Comparison of ENCODE assay signal across 8 cellular contexts in the genomic region with DNA sequence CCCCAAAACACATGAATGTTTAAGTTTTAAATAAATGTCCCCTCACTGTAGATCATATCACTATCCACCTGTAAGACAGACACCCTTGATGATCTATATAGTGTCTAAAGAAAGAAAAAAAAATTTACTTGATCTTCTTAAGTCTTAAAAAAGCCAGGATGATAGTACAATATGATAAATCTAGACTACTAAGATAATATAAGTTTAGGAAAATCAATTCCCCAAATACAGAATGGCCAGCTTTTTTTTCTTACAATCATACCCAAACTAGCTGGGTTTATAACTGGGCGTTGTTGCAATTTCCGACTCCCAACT. TPM values are rescaled to one million over a fixed set of nuclear protein-coding genes. Genes with fewer than 3 reads are reported as not detected.
A peak's percentile ranks its signal among the peaks of the same experiment; 100 is the strongest.
DNase-seq lines count a peak whose midpoint lies in the region; ATAC-seq, FAIRE-seq and TF ChIP-seq lines count a peak whose summit lies in the region.

No MANE protein-coding gene starts in this region.

- no peaks in the 10 kb centered on the region for H3K9me3 Mint-ChIP-seq in activated CD8-positive, alpha-beta T cell treated with anti-CD3 and anti-CD28 coated beads for 36 hours
- no peaks in the 10 kb centered on the region for H3K9me3 Mint-ChIP-seq in stimulated activated memory B cell treated with anti-CD40 and anti-IgM and Interleukin-4, amounts not matched to agents 10 μg/mL and 1 μg/mL and 100 μg/mL, for 72 hours

- H3K4me3 Mint-ChIP-seq in activated CD8-positive, alpha-beta T cell treated with anti-CD3 and anti-CD28 coated beads for 36 hours, result peak overlapping the region; percentile 90
- H3K4me3 Mint-ChIP-seq in stimulated activated memory B cell treated with anti-CD40 and anti-IgM and Interleukin-4, amounts not matched to agents 10 μg/mL and 1 μg/mL and 100 μg/mL, for 72 hours, result peak overlapping the region; percentile 82

- H2AFZ ChIP-seq in HCT116 (ENCODE audit: low read depth, low read length, poor library complexity, severe bottlenecking) (no peak overlapping the region), hepatocyte (no peak overlapping the region)

- H3K4me1 ChIP-seq in HCT116 (ENCODE audit: control insufficient read depth in 1 of 2, insufficient read depth in 2 of 2, low read length in 2 of 2) (peaks cover 17 to 25% of the 10 kb centered on the region in 2 experiments), hepatocyte (ENCODE audit: insufficient read depth) (peaks cover 33% of the 10 kb centered on the region), testis (peaks cover 4% of the 10 kb centered on the region)

- H3K27me3 ChIP-seq in HCT116 (ENCODE audit: insufficient read depth, low read length) (no peaks in the 10 kb centered on the region), hepatocyte (no peaks in the 10 kb centered on the region), testis (no peaks in the 10 kb centered on the region)

- no peak for TF ChIP-seq RAD21 in HCT116 (IDR thresholded peaks at IDR 0.05; ENCODE audit: low read depth)

- no peak for DNase-seq in HCT116 (ENCODE audit: low read depth, low spot score)
- DNase-seq in activated CD8-positive, alpha-beta T cell treated with anti-CD3 and anti-CD28 coated beads for 36 hours, result peak; percentile 32
- DNase-seq in hepatocyte (ENCODE audit: low spot score), result no peak
- DNase-seq in testis, result no peak
- DNase-seq in urothelium cell line (ENCODE audit: low spot score), result no peak
- no peak for DNase-seq in RKO (ENCODE audit: low spot score)
- no peak for DNase-seq in head of caudate nucleus

- peaks cover 51 to 61% of the 10 kb centered on the region in 2 experiments for H3K36me3 ChIP-seq in HCT116 (ENCODE audit: control insufficient read depth in 1 of 2, insufficient read depth in 2 of 2, low read length in 2 of 2)
- H3K36me3 ChIP-seq in hepatocyte (replicated peaks; ENCODE audit: insufficient read depth, low read depth), result peaks cover 3% of the 10 kb centered on the region
- H3K36me3 ChIP-seq in testis (ENCODE audit: low read depth, missing control alignments), result no peaks in the 10 kb centered on the region

- CTCF ChIA-PET in HCT116 (lab: Charles Lee), result interaction anchor here (1.0 to 2.0 kb wide), 6 partner anchors 12 to 361 kb away, joined by 3 to 24 read pairs (median 6); no protein-coding TSS in a partner anchor
- CTCF ChIA-PET in activated CD8-positive, alpha-beta T cell treated with anti-CD3 and anti-CD28 coated beads for 36 hours (lab: Charles Lee), result interaction anchor here (0.7 to 6.4 kb wide), 16 partner anchors 9 to 620 kb away, joined by 3 to 65 read pairs (median 3); no protein-coding TSS in a partner anchor

- H3K9ac ChIP-seq in HCT116 (ENCODE audit: low read length), result no peak overlapping the region

- H3K27me3 Mint-ChIP-seq in activated CD8-positive, alpha-beta T cell treated with anti-CD3 and anti-CD28 coated beads for 36 hours, result no peaks in the 10 kb centered on the region
- H3K27me3 Mint-ChIP-seq in stimulated activated memory B cell treated with anti-CD40 and anti-IgM and Interleukin-4, amounts not matched to agents 10 μg/mL and 1 μg/mL and 100 μg/mL, for 72 hours, result no peaks in the 10 kb centered on the region

- H3K4me3 ChIP-seq in HCT116 (replicated peaks in 1 of 2; ENCODE audit: low read depth in 1 of 2, low read length in 2 of 2), result no peak overlapping the region
- H3K4me3 ChIP-seq in hepatocyte, result no peak overlapping the region
- no peak overlapping the region for H3K4me3 ChIP-seq in testis

- FAIRE-seq in urothelium cell line (lab: Jason Lieb, UNC), result no peak

- peaks cover 77% of the 10 kb centered on the region for H3K4me1 Mint-ChIP-seq in activated CD8-positive, alpha-beta T cell treated with anti-CD3 and anti-CD28 coated beads for 36 hours (ENCODE audit: low read depth)
- H3K4me1 Mint-ChIP-seq in stimulated activated memory B cell treated with anti-CD40 and anti-IgM and Interleukin-4, amounts not matched to agents 10 μg/mL and 1 μg/mL and 100 μg/mL, for 72 hours, result peaks cover 79% of the 10 kb centered on the region

- TF ChIP-seq POLR2A in HCT116 (IDR thresholded peaks at IDR 0.05; ENCODE audit: borderline replicate concordance, extremely low read depth, insufficient read depth, insufficient read length) (no peak), testis (IDR thresholded peaks at IDR 0.05) (no peak)

- intact Hi-C loops in HCT116 (cut with micrococcal nuclease), result loop anchor here (1.0 to 5.0 kb wide), 4 partner anchors 290 to 618 kb away; no protein-coding TSS in a partner anchor
- intact Hi-C loops in activated CD8-positive, alpha-beta T cell treated with anti-CD3 and anti-CD28 coated beads for 36 hours (cut with micrococcal nuclease), result loop anchor here (1.0 to 5.0 kb wide), 4 partner anchors 78 to 368 kb away; no protein-coding TSS in a partner anchor
- intact Hi-C loops in testis (cut with DNase I; ENCODE audit: low total_unique reads), result loop anchor here (5.0 kb wide), 1 partner anchor 338 kb away; no protein-coding TSS in a partner anchor
- intact Hi-C loops in head of caudate nucleus (cut with DNase I), result loop anchor here (5.0 kb wide), 3 partner anchors 338 to 618 kb away; no protein-coding TSS in a partner anchor

- H3K9me2 ChIP-seq in HCT116 (ENCODE audit: insufficient read depth), result no peaks in the 10 kb centered on the region
- no peaks in the 10 kb centered on the region for H3K9me2 ChIP-seq in hepatocyte (replicated peaks; ENCODE audit: insufficient read depth)

- H4K20me1 ChIP-seq in HCT116 (ENCODE audit: insufficient read depth), result no peaks in the 10 kb centered on the region
- peaks cover 4% of the 10 kb centered on the region for H4K20me1 ChIP-seq in hepatocyte (ENCODE audit: insufficient read depth, poor library complexity, severe bottlenecking)

- POLR2A ChIA-PET in HCT116 (lab: Charles Lee), result interaction anchor here (0.6 to 0.8 kb wide), 2 partner anchors 44 to 246 kb away, joined by 3 read pairs; no protein-coding TSS in a partner anchor
- POLR2A ChIA-PET in activated CD8-positive, alpha-beta T cell treated with anti-CD3 and anti-CD28 coated beads for 36 hours (lab: Charles Lee), result interaction anchor here (0.9 to 1.9 kb wide), 8 partner anchors 12 to 371 kb away, joined by 3 to 6 read pairs (median 3); a partner anchor contains a TSS

- H3K27ac ChIP-seq in HCT116 (ENCODE audit: low read depth, low read length) (peak overlapping the region; percentile 47; the same call in 1 of the 2 replicates), hepatocyte (peak overlapping the region; percentile 64), testis (peak overlapping the region in 1 of 2 donors; percentile 17)

- TF ChIP-seq CTCF in HCT116 (IDR thresholded peaks at IDR 0.05 in 2 of 3, conservative IDR thresholded peaks at IDR 0.05 in 1 of 3; ENCODE audit: borderline replicate concordance in 1 of 3, insufficient read depth in 1 of 3, low read depth in 2 of 3, low read length in 2 of 3) (no peak), hepatocyte (IDR thresholded peaks at IDR 0.05; ENCODE audit: poor library complexity) (no peak), testis (IDR thresholded peaks at IDR 0.05) (no peak)
- TF ChIP-seq CTCF in activated CD8-positive, alpha-beta T cell treated with anti-CD3 and anti-CD28 coated beads for 36 hours (IDR thresholded peaks at IDR 0.05), result no peak

- RAD21 ChIA-PET in HCT116 (lab: Charles Lee; ENCODE audit: low non-redundant PET in 1 of 2, low total read pairs in 2 of 2, uncharacterized antibody in 2 of 2, unreplicated experiment in 2 of 2), result interaction anchor here in 1 of 2 experiments (0.6 kb wide), 1 partner anchor 336 kb away, joined by 5 read pairs; no protein-coding TSS in a partner anchor

- ATAC-seq in HCT116, result no peak; the same call in none of the 2 replicates
- ATAC-seq in activated CD8-positive, alpha-beta T cell treated with anti-CD3 and anti-CD28 coated beads for 36 hours, result peak; percentile 6
- ATAC-seq in stimulated activated memory B cell treated with anti-CD40 and anti-IgM and Interleukin-4, amounts not matched to agents 10 μg/mL and 1 μg/mL and 100 μg/mL, for 72 hours, result no peak

- H3K79me2 ChIP-seq in HCT116 (ENCODE audit: insufficient read depth, low read length) (peaks cover 98% of the 10 kb centered on the region), hepatocyte (peaks cover 95% of the 10 kb centered on the region)

- H3K4me2 ChIP-seq in HCT116 (ENCODE audit: low read length) (peak overlapping the region; percentile 32), hepatocyte (peak overlapping the region; percentile 60)

- no peaks in the 10 kb centered on the region for H3K9me3 ChIP-seq in HCT116 (ENCODE audit: control insufficient read depth in 1 of 2, insufficient read depth in 1 of 2, low read depth in 1 of 2, low read length in 2 of 2)
- H3K9me3 ChIP-seq in hepatocyte (ENCODE audit: low read depth), result no peaks in the 10 kb centered on the region
- no peaks in the 10 kb centered on the region for H3K9me3 ChIP-seq in testis

- H3K36me3 Mint-ChIP-seq in activated CD8-positive, alpha-beta T cell treated with anti-CD3 and anti-CD28 coated beads for 36 hours (ENCODE audit: low read depth), result peaks cover 83% of the 10 kb centered on the region
- peaks cover 72% of the 10 kb centered on the region for H3K36me3 Mint-ChIP-seq in stimulated activated memory B cell treated with anti-CD40 and anti-IgM and Interleukin-4, amounts not matched to agents 10 μg/mL and 1 μg/mL and 100 μg/mL, for 72 hours

- peak overlapping the region; percentile 94 for H3K27ac Mint-ChIP-seq in activated CD8-positive, alpha-beta T cell treated with anti-CD3 and anti-CD28 coated beads for 36 hours
- peak overlapping the region; percentile 85 for H3K27ac Mint-ChIP-seq in stimulated activated memory B cell treated with anti-CD40 and anti-IgM and Interleukin-4, amounts not matched to agents 10 μg/mL and 1 μg/mL and 100 μg/mL, for 72 hours

- BruUV-seq in HCT116 (replicated peaks; lab: Mats Ljungman, UMichigan), result no TSS peak

- 44% methylated on average over 2 of the region's 2 CpGs for WGBS in hepatocyte (ENCODE audit: low lambda C conversion rate, missing lambda C conversion rate)
- 52 to 76% methylated on average over 2 of the region's 2 CpGs for WGBS in testis, 2 donors

TF ChIP-seq in HCT116, 20 proteins besides CTCF, POLR2A, EP300 and RAD21:
- no peak for TF ChIP-seq EZH2phosphoT487 (IDR thresholded peaks at IDR 0.05; ENCODE audit: borderline replicate concordance)
- TF ChIP-seq, protein P1, sequence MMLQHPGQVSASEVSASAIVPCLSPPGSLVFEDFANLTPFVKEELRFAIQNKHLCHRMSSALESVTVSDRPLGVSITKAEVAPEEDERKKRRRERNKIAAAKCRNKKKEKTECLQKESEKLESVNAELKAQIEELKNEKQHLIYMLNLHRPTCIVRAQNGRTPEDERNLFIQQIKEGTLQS (IDR thresholded peaks at IDR 0.05), result no peak
- TF ChIP-seq SIN3A (IDR thresholded peaks at IDR 0.05; ENCODE audit: low read depth), result no peak
- TF ChIP-seq ELF1 (IDR thresholded peaks at IDR 0.05; ENCODE audit: borderline replicate concordance, low read depth), result no peak

RNA-seq across cellular contexts. Expression of a gene that starts 14.4 kb away (rescaled TPM):
- 33.8 TPM for total RNA-seq in HCT116 (2021; ENCODE audit: unreplicated experiment)
- 14.3 and 15.7 TPM in 2 replicates for polyA plus RNA-seq in HCT116 (2012)
- 10 to 100 TPM; 51.3 to 51.8 TPM for total RNA-seq in activated CD8-positive, alpha-beta T cell treated with anti-CD3 and anti-CD28 coated beads for 36 hours
- total RNA-seq in hepatocyte, result 32.4 and 39.9 TPM in 2 replicates
- 4.7 and 6.6 TPM in 2 replicates for polyA plus RNA-seq in hepatocyte
- total RNA-seq in testis, result 10 to 100 TPM; 48.6 to 61.2 TPM
- polyA plus RNA-seq in testis (ENCODE audit: insufficient read depth, low read depth, low replicate concordance), result 47.3 TPM
